Comparison of ENCODE assay signal across 8 cellular contexts in the genomic region with DNA sequence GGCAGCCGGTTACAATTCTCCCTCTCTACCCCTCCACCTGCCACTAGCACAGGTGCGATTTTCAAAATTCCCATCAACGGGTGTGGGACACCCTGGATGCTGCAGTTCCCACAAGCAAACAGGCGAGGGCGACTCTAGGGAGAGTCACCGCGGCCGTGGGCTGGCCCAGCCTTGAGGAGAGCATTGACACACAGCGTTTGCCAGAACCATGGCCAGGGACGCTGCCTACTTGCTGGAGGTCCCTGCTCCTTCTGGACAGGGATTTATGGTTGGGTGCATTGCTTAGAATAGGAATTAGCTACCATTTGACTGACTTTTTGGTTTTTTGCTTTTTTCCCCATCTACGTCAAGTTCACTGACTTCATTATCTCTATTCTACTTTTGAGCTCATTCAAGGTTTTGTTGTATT. TPM values are rescaled to one million over a fixed set of nuclear protein-coding genes. Genes with fewer than 3 reads are reported as not detected.
DNase-seq lines count a peak whose midpoint lies in the region; ATAC-seq and TF ChIP-seq lines count a peak whose summit lies in the region.

No MANE protein-coding gene starts in this region.

- H3K23ac ChIP-seq in trophoblast cell (ENCODE audit: low read length) = no peak overlapping the region

- H4K12ac ChIP-seq in trophoblast cell (ENCODE audit: low read depth, low read length) = no peak overlapping the region

- ATAC-seq in CD8-positive, alpha-beta T cell = peak; percentile 84
- ATAC-seq in HG02642 (IDR thresholded peaks at IDR 0.05; ENCODE audit: poor library complexity, unreplicated experiment) = peak; percentile 64
- ATAC-seq in activated T-cell treated with anti-CD3 and anti-CD28 coated beads, Interleukin-2, amount 50 U/mL, for 4 hours = peak; percentile 77 to 88
- ATAC-seq in GM21367 (IDR thresholded peaks at IDR 0.05; ENCODE audit: unreplicated experiment) = no peak

- H3F3A ChIP-seq in PC-9 (ENCODE audit: insufficient read depth, low read depth) = peaks cover 14% of the 10 kb centered on the region; the same call in 1 of the 2 replicates

- H4K20me1 ChIP-seq in PC-9 (ENCODE audit: insufficient read depth) = no peaks in the 10 kb centered on the region

- CTCF ChIA-PET in CD8-positive, alpha-beta T cell (lab: Charles Lee) = interaction anchor here (0.7 to 8.0 kb wide), 7 partner anchors 10 to 214 kb away, joined by 3 to 86 read pairs (median 5); no protein-coding TSS in a partner anchor
- CTCF ChIA-PET in PC-9 (lab: Charles Lee) = interaction anchor here (0.6 to 1.8 kb wide), 6 partner anchors 8 to 291 kb away, joined by 3 to 7 read pairs (median 4); no protein-coding TSS in a partner anchor

- H3K36me3 Mint-ChIP-seq in CD8-positive, alpha-beta T cell = no peaks in the 10 kb centered on the region
- H3K36me3 Mint-ChIP-seq in activated T-cell treated with anti-CD3 and anti-CD28 coated beads, Interleukin-2, amount 50 U/mL, for 4 hours (ENCODE audit: insufficient read depth) = no peaks in the 10 kb centered on the region

- no peaks in the 10 kb centered on the region for H3K27me3 ChIP-seq in CD8-positive, alpha-beta T cell (ENCODE audit: insufficient read depth, low read length)
- H3K27me3 ChIP-seq in PC-9 (ENCODE audit: insufficient read depth, low read depth) = no peaks in the 10 kb centered on the region
- no peaks in the 10 kb centered on the region for H3K27me3 ChIP-seq in trophoblast cell (ENCODE audit: insufficient read depth, low read length)

- no peaks in the 10 kb centered on the region for H3K9me2 ChIP-seq in PC-9 (ENCODE audit: insufficient read depth)

- H2BK12ac ChIP-seq in trophoblast cell (ENCODE audit: low read length) = no peak overlapping the region

- no peaks in the 10 kb centered on the region for H3K9me3 ChIP-seq in CD8-positive, alpha-beta T cell (ENCODE audit: low read length)
- H3K9me3 ChIP-seq in PC-9 (ENCODE audit: insufficient read depth, low read depth) = no peaks in the 10 kb centered on the region
- H3K9me3 ChIP-seq in trophoblast cell (ENCODE audit: insufficient read depth, low read depth, low read length) = no peaks in the 10 kb centered on the region

- no peak overlapping the region for H3K27ac ChIP-seq in CD8-positive, alpha-beta T cell (ENCODE audit: low read depth, low read length)
- H3K27ac ChIP-seq in PC-9 (no peak overlapping the region), trophoblast cell (ENCODE audit: low read depth, low read length) (no peak overlapping the region)

- H3K18ac ChIP-seq in trophoblast cell (ENCODE audit: low read length) = no peak overlapping the region

- no peaks in the 10 kb centered on the region for H3K36me3 ChIP-seq in CD8-positive, alpha-beta T cell (ENCODE audit: insufficient read depth, low read length)
- H3K36me3 ChIP-seq in PC-9 (ENCODE audit: low read depth) (no peaks in the 10 kb centered on the region), trophoblast cell (ENCODE audit: control insufficient read depth in 1 of 2, insufficient read depth in 2 of 2, low read length in 2 of 2) (no peaks in the 10 kb centered on the region)

- intact Hi-C loops in CD8-positive, alpha-beta T cell (cut with DNase I, micrococcal nuclease) = loop anchor here in 1 of 2 experiments (1.0 kb wide), 1 partner anchor 44 kb away; no protein-coding TSS in a partner anchor
- intact Hi-C loops in PC-9 (cut with micrococcal nuclease; ENCODE audit: unreplicated experiment) = loop anchor here (1.0 kb wide), 3 partner anchors 11 to 44 kb away; no protein-coding TSS in a partner anchor

- peak; percentile 57 for TF ChIP-seq CTCF in CD8-positive, alpha-beta T cell (IDR thresholded peaks at IDR 0.05)
- TF ChIP-seq CTCF in PC-9 (conservative IDR thresholded peaks at IDR 0.05) = peak; percentile 89

- H3K4me2 ChIP-seq in PC-9 (no peak overlapping the region), trophoblast cell (ENCODE audit: low read length) (no peak overlapping the region)

- H3K27ac Mint-ChIP-seq in CD8-positive, alpha-beta T cell = no peak overlapping the region

- H2BK120ac ChIP-seq in trophoblast cell (ENCODE audit: insufficient read depth, low read length, poor library complexity) = no peak overlapping the region

- POLR2A ChIA-PET in CD8-positive, alpha-beta T cell (lab: Charles Lee) = no interaction called here
- POLR2A ChIA-PET in PC-9 (lab: Charles Lee; ENCODE audit: unreplicated experiment) = no interaction called here

- no peak overlapping the region for H3K4me3 Mint-ChIP-seq in CD8-positive, alpha-beta T cell
- no peak overlapping the region for H3K4me3 Mint-ChIP-seq in activated T-cell treated with anti-CD3 and anti-CD28 coated beads, Interleukin-2, amount 50 U/mL, for 4 hours

- no peak overlapping the region for H3K4me3 ChIP-seq in CD8-positive, alpha-beta T cell (ENCODE audit: low read depth, low read length)
- no peak overlapping the region for H3K4me3 ChIP-seq in PC-9
- no peak overlapping the region for H3K4me3 ChIP-seq in trophoblast cell (ENCODE audit: low read depth, low read length)

- no peak overlapping the region for H3K9ac ChIP-seq in trophoblast cell (ENCODE audit: low read length)

- no peak overlapping the region for H4K91ac ChIP-seq in trophoblast cell (ENCODE audit: low read depth, low read length)

- H3K79me1 ChIP-seq in trophoblast cell (ENCODE audit: low read length) = peaks cover 3% of the 10 kb centered on the region

- H4K8ac ChIP-seq in trophoblast cell (ENCODE audit: low read depth, low read length) = no peak overlapping the region

- peak; percentile 14 to 64 (median 43) for DNase-seq in CD8-positive, alpha-beta T cell
- DNase-seq in PC-9 (peak; percentile 55 to 75), fibroblast of the conjunctiva (ENCODE audit: low read depth) (peak; percentile 16), trophoblast cell (peak; percentile 86 to 91), HPDE6-E6E7 (ENCODE audit: extremely low spot score) (no peak)
- peak; percentile 41 for DNase-seq in activated T-cell treated with anti-CD3 and anti-CD28 coated beads, Interleukin-2, amount 50 U/mL, for 4 hours

- no peak overlapping the region for H2AK5ac ChIP-seq in trophoblast cell (ENCODE audit: low read length)

- H3K9me3 Mint-ChIP-seq in CD8-positive, alpha-beta T cell = peaks cover 5% of the 10 kb centered on the region
- peaks cover 3% of the 10 kb centered on the region for H3K9me3 Mint-ChIP-seq in activated T-cell treated with anti-CD3 and anti-CD28 coated beads, Interleukin-2, amount 50 U/mL, for 4 hours

- H2AFZ ChIP-seq in PC-9 (no peak overlapping the region), trophoblast cell (ENCODE audit: insufficient read depth, low read length, poor library complexity) (no peak overlapping the region)

- no peaks in the 10 kb centered on the region for H3K79me2 ChIP-seq in PC-9 (ENCODE audit: low read depth)
- H3K79me2 ChIP-seq in trophoblast cell (ENCODE audit: control insufficient read depth, insufficient read depth, low read length, poor library complexity) = no peaks in the 10 kb centered on the region

- no peak overlapping the region for H3K14ac ChIP-seq in trophoblast cell (ENCODE audit: low read length)

- H3K4ac ChIP-seq in trophoblast cell (ENCODE audit: low read depth, low read length) = no peak overlapping the region

- no peaks in the 10 kb centered on the region for H3K4me1 Mint-ChIP-seq in CD8-positive, alpha-beta T cell (ENCODE audit: low read depth)
- H3K4me1 Mint-ChIP-seq in activated T-cell treated with anti-CD3 and anti-CD28 coated beads, Interleukin-2, amount 50 U/mL, for 4 hours (ENCODE audit: low read depth) = no peaks in the 10 kb centered on the region

- no peaks in the 10 kb centered on the region for H3K4me1 ChIP-seq in CD8-positive, alpha-beta T cell (ENCODE audit: insufficient read depth, low read length)
- H3K4me1 ChIP-seq in PC-9 (replicated peaks; ENCODE audit: insufficient read depth) (peaks cover 22% of the 10 kb centered on the region), trophoblast cell (ENCODE audit: control insufficient read depth in 1 of 2, insufficient read depth in 2 of 2, low read length in 2 of 2) (peaks cover 6 to 8% of the 10 kb centered on the region in 2 experiments)

- no peak overlapping the region for H2BK5ac ChIP-seq in trophoblast cell (ENCODE audit: low read depth, low read length, poor library complexity)

- no TSS peak for BruUV-seq in PC-9 (replicated peaks; lab: Mats Ljungman, UMichigan)

- peaks cover 21% of the 10 kb centered on the region for H3K27me3 Mint-ChIP-seq in CD8-positive, alpha-beta T cell (ENCODE audit: low read depth)
- peaks cover 14% of the 10 kb centered on the region for H3K27me3 Mint-ChIP-seq in activated T-cell treated with anti-CD3 and anti-CD28 coated beads, Interleukin-2, amount 50 U/mL, for 4 hours (ENCODE audit: low read depth)

- WGBS in trophoblast cell (ENCODE audit: extremely low coverage, insufficient coverage, insufficient read length) = no CpG with 5 or more reads among the region's 11 CpGs

RNA-seq across cellular contexts. Expression of a gene that starts 19.0 kb away (rescaled TPM):
- not detected for total RNA-seq in CD8-positive, alpha-beta T cell
- 498 and 602 TPM in 2 replicates for total RNA-seq in PC-9 (2021)
- under 1 TPM; 0.24 to 0.56 (median 0.32) TPM for total RNA-seq in activated T-cell treated with anti-CD3 and anti-CD28 coated beads, Interleukin-2, amount 50 U/mL, for 4 hours
- 166 and 180 TPM in 2 replicates for polyA plus RNA-seq in trophoblast cell (2013)

RNA-seq across cellular contexts. Expression of a gene that starts 30.6 kb away (rescaled TPM):
- total RNA-seq in CD8-positive, alpha-beta T cell = not detected
- total RNA-seq in PC-9 (2021) = 23.2 and 34.7 TPM in 2 replicates
- under 1 TPM in 2 of 3 donors, not detected in 1; 0.41 to 0.69 TPM for total RNA-seq in activated T-cell treated with anti-CD3 and anti-CD28 coated beads, Interleukin-2, amount 50 U/mL, for 4 hours
- polyA plus RNA-seq in trophoblast cell (2013) = 1.3 and 1.5 TPM in 2 replicates

RNA-seq across cellular contexts. Expression of a gene that starts 41.7 kb away (rescaled TPM):
- not detected for total RNA-seq in CD8-positive, alpha-beta T cell
- 31.3 and 45.2 TPM in 2 replicates for total RNA-seq in PC-9 (2021)
- total RNA-seq in activated T-cell treated with anti-CD3 and anti-CD28 coated beads, Interleukin-2, amount 50 U/mL, for 4 hours = under 1 TPM; 0.16 to 0.23 (median 0.22) TPM
- polyA plus RNA-seq in trophoblast cell (2013) = 7.3 and 7.6 TPM in 2 replicates

RNA-seq across cellular contexts. Expression of a gene that starts 49.2 kb away (rescaled TPM):
- total RNA-seq in CD8-positive, alpha-beta T cell = not detected
- total RNA-seq in PC-9 (2021) = 0.48 and 0.72 TPM in 2 replicates
- total RNA-seq in activated T-cell treated with anti-CD3 and anti-CD28 coated beads, Interleukin-2, amount 50 U/mL, for 4 hours = not detected
- polyA plus RNA-seq in trophoblast cell (2013) = not detected in 2 replicates

Comparison
In these comparisons a context has a peak if more than half of its experiments do, and no peak if none do; other contexts are left out.
1. RNA of a gene that starts 19.0 kb away (total RNA-seq): 498 to 602 TPM in PC-9; 0.24 to 0.56 TPM in activated T-cell treated with anti-CD3 and anti-CD28 coated beads, Interleukin-2, amount 50 U/mL, for 4 hours and not detected in CD8-positive, alpha-beta T cell; every median in the first group is over 100 times any median in the second.
2. RNA of a gene that starts 30.6 kb away (total RNA-seq): 23.2 to 34.7 TPM in PC-9; 0.41 to 0.69 TPM in activated T-cell treated with anti-CD3 and anti-CD28 coated beads, Interleukin-2, amount 50 U/mL, for 4 hours and not detected in CD8-positive, alpha-beta T cell; every median in the first group is over 10 times any median in the second.
3. RNA of a gene that starts 41.7 kb away (total RNA-seq): 31.3 to 45.2 TPM in PC-9; 0.16 to 0.23 TPM in activated T-cell treated with anti-CD3 and anti-CD28 coated beads, Interleukin-2, amount 50 U/mL, for 4 hours and not detected in CD8-positive, alpha-beta T cell; every median in the first group is over 10 times any median in the second.